ENCODE assay signal across 8 cellular contexts in the genomic region with DNA sequence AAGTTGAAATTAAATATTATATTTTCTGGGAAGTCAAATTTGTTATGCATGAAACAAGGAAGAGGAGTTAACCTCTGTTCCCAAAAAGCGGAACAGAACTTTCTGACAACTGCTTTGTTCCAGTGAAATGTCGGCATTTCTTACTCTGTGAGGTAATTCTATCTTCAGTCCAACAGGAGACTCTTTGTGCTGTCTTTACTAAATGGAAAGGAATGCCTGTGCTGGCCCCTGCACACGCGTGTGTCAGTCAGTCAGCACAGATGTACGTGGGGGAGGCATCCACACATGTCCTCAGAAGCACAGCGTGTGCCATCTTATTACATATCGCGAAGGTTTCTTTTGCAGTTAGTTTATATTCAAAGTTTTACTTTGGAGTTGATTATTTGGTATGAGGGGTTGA. TPM values are rescaled to one million over a fixed set of nuclear protein-coding genes. Genes with fewer than 3 reads are reported as not detected.
DNase-seq lines count a peak whose midpoint lies in the region; ATAC-seq and TF ChIP-seq lines count a peak whose summit lies in the region.

No MANE protein-coding gene starts in this region.

- H3K27ac Mint-ChIP-seq in nephron, result peak overlapping the region; percentile 91 to 97 (median 93)

- peaks cover 37% of the 10 kb centered on the region for H3K4me1 Mint-ChIP-seq in nephron

- no peak for DNase-seq in AG09309 (ENCODE audit: low read depth)
- DNase-seq in RPMI7951 (ENCODE audit: low read depth), result peak; percentile 88
- DNase-seq in fibroblast of gingiva (ENCODE audit: low read depth), result peak; percentile 66
- no peak for DNase-seq in activated CD4-positive, alpha-beta T cell treated with anti-CD3 and anti-CD28 coated beads, Interleukin-2, amount 50 U/mL, for 48 hours
- no peak for DNase-seq in NCI-H2196 (lab: John Stamatoyannopoulos, UW; ENCODE audit: unreplicated experiment)
- DNase-seq in activated CD8-positive, alpha-beta memory T cell treated with anti-CD3 and anti-CD28 coated beads, Interleukin-2, amount 50 U/mL, for 48 hours, result no peak

- peaks cover 32% of the 10 kb centered on the region for H3K36me3 Mint-ChIP-seq in nephron (ENCODE audit: low read depth)

- H3K4me3 Mint-ChIP-seq in nephron, result peak overlapping the region; percentile 78 to 89 (median 89)

- no peak for ATAC-seq in GM19455 (IDR thresholded peaks at IDR 0.05; ENCODE audit: unreplicated experiment)

- peak; percentile 22 for TF ChIP-seq CTCF in AG09309 (IDR thresholded peaks at IDR 0.05; ENCODE audit: control insufficient read depth, insufficient read depth, low read depth, low read length, missing control alignments)
- TF ChIP-seq CTCF in nephron (IDR thresholded peaks at IDR 0.05; ENCODE audit: unreplicated experiment in 3 of 3), result peak in 2 of 3 experiments; percentile 25 to 31

- no peaks in the 10 kb centered on the region for H3K27me3 Mint-ChIP-seq in nephron (ENCODE audit: low read depth)

- H3K9me3 Mint-ChIP-seq in nephron, result no peaks in the 10 kb centered on the region

- peak overlapping the region; percentile 66 for H3K4me3 ChIP-seq in AG09309 (ENCODE audit: control insufficient read depth, low read depth, low read length)

RNA-seq across cellular contexts. Expression of gene NET1, which starts 37.5 kb away (rescaled TPM):
- 244 and 263 TPM in 2 replicates for total RNA-seq in RPMI7951 (2014; rRNA removed; shearing (Covaris generic))

RNA-seq across cellular contexts. Expression of gene TUBAL3, which starts 45.2 kb away (rescaled TPM):
- total RNA-seq in RPMI7951 (2014; rRNA removed; shearing (Covaris generic)), result 1.2 and 1.4 TPM in 2 replicates

RNA-seq across cellular contexts. Expression of gene CALML5, which starts 49.5 kb away (rescaled TPM):
- total RNA-seq in RPMI7951 (2014; rRNA removed; shearing (Covaris generic)), result not detected in 2 replicates

Comparison
In these comparisons a context has a peak if more than half of its experiments do, and no peak if none do; other contexts are left out.
1. DNase-seq: peak in RPMI7951 (single experiment) and fibroblast of gingiva (single experiment); none in AG09309 (single experiment), activated CD4-positive, alpha-beta T cell treated with anti-CD3 and anti-CD28 coated beads, Interleukin-2, amount 50 U/mL, for 48 hours (0 of 2), NCI-H2196 (single experiment) and activated CD8-positive, alpha-beta memory T cell treated with anti-CD3 and anti-CD28 coated beads, Interleukin-2, amount 50 U/mL, for 48 hours (single experiment).